ENCODE assay signal across 1 cellular context in the genomic region with DNA sequence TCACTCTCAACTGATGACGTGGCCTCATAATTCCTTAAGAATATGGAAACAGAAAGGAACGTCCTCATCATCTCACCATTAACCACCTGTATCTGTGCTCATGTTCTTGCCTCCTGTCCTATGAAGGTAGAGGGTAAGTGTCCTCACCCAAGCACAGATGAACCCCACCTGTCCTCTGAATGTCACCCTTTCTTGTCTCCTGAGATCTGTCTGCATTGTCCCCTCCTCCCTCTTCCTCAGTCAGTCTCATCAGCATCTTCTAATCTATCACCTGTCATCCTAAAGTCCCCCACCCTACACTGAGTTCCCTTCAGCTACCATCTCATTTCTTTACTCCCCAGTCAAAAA.
TF ChIP-seq lines count a peak whose summit lies in the region.

No MANE protein-coding gene starts in this region.

TF ChIP-seq in GM23338, 12 proteins besides CTCF, POLR2A, EP300 and RAD21 (continued from another document):
- TF ChIP-seq, protein P1, sequence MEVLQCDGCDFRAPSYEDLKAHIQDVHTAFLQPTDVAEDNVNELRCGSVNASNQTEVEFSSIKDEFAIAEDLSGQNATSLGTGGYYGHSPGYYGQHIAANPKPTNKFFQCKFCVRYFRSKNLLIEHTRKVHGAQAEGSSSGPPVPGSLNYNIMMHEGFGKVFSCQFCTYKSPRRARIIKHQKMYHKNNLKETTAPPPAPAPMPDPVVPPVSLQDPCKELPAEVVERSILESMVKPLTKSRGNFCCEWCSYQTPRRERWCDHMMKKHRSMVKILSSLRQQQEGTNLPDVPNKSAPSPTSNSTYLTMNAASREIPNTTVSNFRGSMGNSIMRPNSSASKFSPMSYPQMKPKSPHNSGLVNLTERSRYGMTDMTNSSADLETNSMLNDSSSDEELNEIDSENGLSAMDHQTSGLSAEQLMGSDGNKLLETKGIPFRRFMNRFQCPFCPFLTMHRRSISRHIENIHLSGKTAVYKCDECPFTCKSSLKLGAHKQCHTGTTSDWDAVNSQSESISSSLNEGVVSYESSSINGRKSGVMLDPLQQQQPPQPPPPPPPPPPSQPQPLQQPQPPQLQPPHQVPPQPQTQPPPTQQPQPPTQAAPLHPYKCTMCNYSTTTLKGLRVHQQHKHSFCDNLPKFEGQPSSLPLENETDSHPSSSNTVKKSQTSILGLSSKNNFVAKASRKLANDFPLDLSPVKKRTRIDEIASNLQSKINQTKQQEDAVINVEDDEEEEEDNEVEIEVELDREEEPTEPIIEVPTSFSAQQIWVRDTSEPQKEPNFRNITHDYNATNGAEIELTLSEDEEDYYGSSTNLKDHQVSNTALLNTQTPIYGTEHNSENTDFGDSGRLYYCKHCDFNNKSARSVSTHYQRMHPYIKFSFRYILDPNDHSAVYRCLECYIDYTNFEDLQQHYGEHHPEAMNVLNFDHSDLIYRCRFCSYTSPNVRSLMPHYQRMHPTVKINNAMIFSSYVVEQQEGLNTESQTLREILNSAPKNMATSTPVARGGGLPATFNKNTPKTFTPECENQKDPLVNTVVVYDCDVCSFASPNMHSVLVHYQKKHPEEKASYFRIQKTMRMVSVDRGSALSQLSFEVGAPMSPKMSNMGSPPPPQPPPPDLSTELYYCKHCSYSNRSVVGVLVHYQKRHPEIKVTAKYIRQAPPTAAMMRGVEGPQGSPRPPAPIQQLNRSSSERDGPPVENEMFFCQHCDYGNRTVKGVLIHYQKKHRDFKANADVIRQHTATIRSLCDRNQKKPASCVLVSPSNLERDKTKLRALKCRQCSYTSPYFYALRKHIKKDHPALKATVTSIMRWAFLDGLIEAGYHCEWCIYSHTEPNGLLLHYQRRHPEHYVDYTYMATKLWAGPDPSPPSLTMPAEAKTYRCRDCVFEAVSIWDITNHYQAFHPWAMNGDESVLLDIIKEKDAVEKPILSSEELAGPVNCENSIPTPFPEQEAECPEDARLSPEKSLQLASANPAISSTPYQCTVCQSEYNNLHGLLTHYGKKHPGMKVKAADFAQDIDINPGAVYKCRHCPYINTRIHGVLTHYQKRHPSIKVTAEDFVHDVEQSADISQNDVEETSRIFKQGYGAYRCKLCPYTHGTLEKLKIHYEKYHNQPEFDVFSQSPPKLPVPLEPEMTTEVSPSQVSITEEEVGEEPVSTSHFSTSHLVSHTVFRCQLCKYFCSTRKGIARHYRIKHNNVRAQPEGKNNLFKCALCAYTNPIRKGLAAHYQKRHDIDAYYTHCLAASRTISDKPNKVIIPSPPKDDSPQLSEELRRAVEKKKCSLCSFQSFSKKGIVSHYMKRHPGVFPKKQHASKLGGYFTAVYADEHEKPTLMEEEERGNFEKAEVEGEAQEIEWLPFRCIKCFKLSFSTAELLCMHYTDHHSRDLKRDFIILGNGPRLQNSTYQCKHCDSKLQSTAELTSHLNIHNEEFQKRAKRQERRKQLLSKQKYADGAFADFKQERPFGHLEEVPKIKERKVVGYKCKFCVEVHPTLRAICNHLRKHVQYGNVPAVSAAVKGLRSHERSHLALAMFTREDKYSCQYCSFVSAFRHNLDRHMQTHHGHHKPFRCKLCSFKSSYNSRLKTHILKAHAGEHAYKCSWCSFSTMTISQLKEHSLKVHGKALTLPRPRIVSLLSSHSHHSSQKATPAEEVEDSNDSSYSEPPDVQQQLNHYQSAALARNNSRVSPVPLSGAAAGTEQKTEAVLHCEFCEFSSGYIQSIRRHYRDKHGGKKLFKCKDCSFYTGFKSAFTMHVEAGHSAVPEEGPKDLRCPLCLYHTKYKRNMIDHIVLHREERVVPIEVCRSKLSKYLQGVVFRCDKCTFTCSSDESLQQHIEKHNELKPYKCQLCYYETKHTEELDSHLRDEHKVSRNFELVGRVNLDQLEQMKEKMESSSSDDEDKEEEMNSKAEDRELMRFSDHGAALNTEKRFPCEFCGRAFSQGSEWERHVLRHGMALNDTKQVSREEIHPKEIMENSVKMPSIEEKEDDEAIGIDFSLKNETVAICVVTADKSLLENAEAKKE (CRISPR knock-in tag; IDR thresholded peaks at IDR 0.05): no peak
- no peak for TF ChIP-seq ETS1 (IDR thresholded peaks at IDR 0.05)
